In the genomic region with DNA sequence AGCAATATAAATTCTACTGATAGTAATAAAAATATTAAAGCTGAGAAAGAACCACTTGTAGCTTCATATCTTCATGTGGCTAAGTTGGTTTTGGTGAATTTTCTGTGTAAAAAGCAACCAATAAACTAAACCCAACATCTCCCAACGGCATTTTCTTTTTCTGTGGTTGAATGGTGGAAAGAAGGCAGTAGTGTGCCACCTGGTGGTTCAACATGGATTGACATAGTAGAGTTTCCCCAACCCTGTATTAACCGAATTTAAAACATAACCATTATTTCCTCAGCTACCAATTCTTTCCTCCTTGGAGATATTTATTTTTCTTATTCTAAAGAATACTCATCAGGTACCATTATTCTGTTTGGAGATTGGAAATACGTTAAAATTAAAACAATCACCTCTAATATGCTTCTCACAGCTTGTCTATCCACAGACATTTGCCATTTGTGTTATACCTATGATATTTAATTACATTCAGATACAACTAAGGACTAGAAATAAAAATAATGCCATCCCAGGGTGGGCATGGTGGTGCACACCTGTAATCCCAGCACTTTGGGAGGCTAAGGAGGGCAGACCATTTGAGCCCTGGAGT, we compare ENCODE assay signal across 8 cellular contexts.
DNase-seq lines count a peak whose midpoint lies in the region; ATAC-seq and TF ChIP-seq lines count a peak whose summit lies in the region.

No MANE protein-coding gene starts in this region.

- ATAC-seq in HG02870 (IDR thresholded peaks at IDR 0.05; ENCODE audit: unreplicated experiment) (peak; percentile 74), HG02970 (IDR thresholded peaks at IDR 0.05; ENCODE audit: low FRiP score, unreplicated experiment) (no peak)

- no peak overlapping the region for H3K4me3 ChIP-seq in GM12864 (ENCODE audit: low read depth, low read length)

- TF ChIP-seq CTCF in GM12864 (IDR thresholded peaks at IDR 0.05; ENCODE audit: low read depth, low read length, missing control alignments): peak; percentile 71

- DNase-seq in AG20443 (ENCODE audit: low spot score) (peak; percentile 62), GM12864 (ENCODE audit: low read depth) (peak; percentile 8), NCI-H2171 (lab: John Stamatoyannopoulos, UW) (peak; percentile 4), foreskin melanocyte (peak; percentile 52), pulmonary artery endothelial cell (ENCODE audit: low read depth, low spot score) (peak; percentile 7)
- DNase-seq in activated CD4-positive, alpha-beta T cell treated with anti-CD3 and anti-CD28 coated beads, Interleukin-2, amount 50 U/mL, for 48 hours: peak; percentile 9 to 40

Comparison
In these comparisons a context has a peak if more than half of its experiments do, and no peak if none do; other contexts are left out.
1. DNase-seq: peak in every context shown above with its lines; median percentile 62 in AG20443; 52 in foreskin melanocyte; 24 in activated CD4-positive, alpha-beta T cell treated with anti-CD3 and anti-CD28 coated beads, Interleukin-2, amount 50 U/mL, for 48 hours; 8 in GM12864; 7 in pulmonary artery endothelial cell; 4 in NCI-H2171.